ENCODE assay signal across 34 cellular contexts in genomic region chrX:119252716-119253115, GRCh38.
"Had no signal": no experiment of that assay in that cellular context is flagged by ENCODE, and none has a peak within 500 bp of the region (broad histone marks: within the 10 kb centered on the region; RNA-seq: fewer than 3 reads in every experiment).

No MANE protein-coding gene starts in this region.

- H3K27ac ChIP-seq: body of pancreas, breast epithelium, cardiac muscle cell, colonic mucosa, epithelial cell of prostate, esophagus squamous epithelium had no signal

- H3K9me3 Mint-ChIP-seq: activated CD4-positive, alpha-beta T cell treated with anti-CD3 and anti-CD28 coated beads, Interleukin-2, amount 10 ng/mL, durations not matched to agents 7 days and 5 days; activated CD8-positive, alpha-beta T cell treated with anti-CD3 and anti-CD28 coated beads for 36 hours; activated naive CD4-positive, alpha-beta T cell treated with anti-CD3 and anti-CD28 coated beads, Interleukin-2, amount 10 ng/mL, durations not matched to agents 7 days and 5 days; activated naive CD4-positive, alpha-beta T cell treated with anti-CD3 and anti-CD28 coated beads, Interleukin-2, amount 50 U/mL, for 72 hours; activated T-cell treated with anti-CD3 and anti-CD28 coated beads, Interleukin-2, amount 50 U/mL, for 24 hours; activated T-cell treated with anti-CD3 and anti-CD28 coated beads, Interleukin-2, amount 50 U/mL, for 72 hours; T-helper 2 cell treated with Interferon-gamma antibody and Interleukin-4, amounts not matched to agents 5 μg/mL and 100 μg/mL, for 36 hours; WTC11 had no signal

- FAIRE-seq: endometrium, endothelial cell of umbilical vein, frontal cortex had no signal

- H3K4me1 ChIP-seq: body of pancreas, breast epithelium, colonic mucosa, esophagus squamous epithelium had no signal

- H3K4me1 Mint-ChIP-seq: T-helper 17 cell, WTC11 had no signal

- DNase-seq: activated CD4-positive, alpha-beta T cell treated with anti-CD3 and anti-CD28 coated beads for 1 hour; activated CD4-positive, alpha-beta T cell treated with anti-CD3 and anti-CD28 coated beads for 4 hours; activated CD4-positive, alpha-beta T cell treated with anti-CD3 and anti-CD28 coated beads, Interleukin-2, amount 10 ng/mL, durations not matched to agents 7 days and 5 days; activated CD4-positive, alpha-beta T cell treated with anti-CD3 and anti-CD28 coated beads, Interleukin-2, amount 50 U/mL, for 48 hours; activated CD8-positive, alpha-beta memory T cell treated with anti-CD3 and anti-CD28 coated beads, Interleukin-2, amount 10 ng/mL, durations not matched to agents 7 days and 5 days; activated CD8-positive, alpha-beta memory T cell treated with anti-CD3 and anti-CD28 coated beads, Interleukin-2, amount 50 U/mL, for 4 hours; activated CD8-positive, alpha-beta T cell treated with anti-CD3 and anti-CD28 coated beads for 36 hours; activated gamma-delta T cell; activated naive CD4-positive, alpha-beta T cell; activated naive CD4-positive, alpha-beta T cell treated with anti-CD3 and anti-CD28 coated beads, Interleukin-2, amount 10 ng/mL, durations not matched to agents 7 days and 5 days; activated T-cell treated with anti-CD3 and anti-CD28 coated beads for 4 hours; activated T-cell treated with anti-CD3 and anti-CD28 coated beads, Interleukin-2, amount 50 U/mL, for 24 hours; activated T-cell treated with anti-CD3 and anti-CD28 coated beads, Interleukin-2, amount 50 U/mL, for 72 hours; amniotic stem cell; anterior cingulate cortex; body of pancreas; central memory CD4-positive, alpha-beta T cell; cerebellar nuclear complex; colonic mucosa; effector CD8-positive, alpha-beta T cell; esophagus squamous epithelium; head of caudate nucleus; T-helper 1 cell; T-helper 17 cell; T1000 had no signal

- H3K9me3 ChIP-seq: body of pancreas, breast epithelium, colonic mucosa, esophagus squamous epithelium had no signal

- ATAC-seq: activated CD8-positive, alpha-beta memory T cell treated with anti-CD3 and anti-CD28 coated beads, Interleukin-2, amount 10 ng/mL, durations not matched to agents 7 days and 5 days; activated naive CD4-positive, alpha-beta T cell treated with anti-CD3 and anti-CD28 coated beads, Interleukin-2, amount 50 U/mL, for 72 hours; activated T-cell treated with anti-CD3 and anti-CD28 coated beads, Interleukin-2, amount 50 U/mL, for 72 hours; body of pancreas; T-helper 17 cell had no signal

- H3K36me3 ChIP-seq: breast epithelium, cardiac muscle cell, colonic mucosa, esophagus squamous epithelium had no signal

- H3K27me3 ChIP-seq: body of pancreas, cardiac muscle cell, colonic mucosa, esophagus squamous epithelium had no signal

- H3K4me3 Mint-ChIP-seq: activated CD4-positive, alpha-beta T cell treated with anti-CD3 and anti-CD28 coated beads, Interleukin-2, amount 10 ng/mL, durations not matched to agents 7 days and 5 days; activated CD8-positive, alpha-beta memory T cell treated with anti-CD3 and anti-CD28 coated beads, Interleukin-2, amount 10 ng/mL, durations not matched to agents 7 days and 5 days; activated CD8-positive, alpha-beta T cell treated with anti-CD3 and anti-CD28 coated beads for 36 hours; activated naive CD4-positive, alpha-beta T cell treated with anti-CD3 and anti-CD28 coated beads, Interleukin-2, amount 10 ng/mL, durations not matched to agents 7 days and 5 days; activated T-cell treated with anti-CD3 and anti-CD28 coated beads, Interleukin-2, amount 50 U/mL, for 24 hours; activated T-cell treated with anti-CD3 and anti-CD28 coated beads, Interleukin-2, amount 50 U/mL, for 72 hours; T-helper 17 cell; T-helper 2 cell treated with Interferon-gamma antibody and Interleukin-4, amounts not matched to agents 5 μg/mL and 100 μg/mL, for 36 hours; WTC11 had no signal

- H3K27ac Mint-ChIP-seq: activated CD4-positive, alpha-beta T cell treated with anti-CD3 and anti-CD28 coated beads, Interleukin-2, amount 10 ng/mL, durations not matched to agents 7 days and 5 days; activated CD8-positive, alpha-beta memory T cell treated with anti-CD3 and anti-CD28 coated beads, Interleukin-2, amount 10 ng/mL, durations not matched to agents 7 days and 5 days; activated CD8-positive, alpha-beta T cell treated with anti-CD3 and anti-CD28 coated beads for 36 hours; activated naive CD4-positive, alpha-beta T cell treated with anti-CD3 and anti-CD28 coated beads, Interleukin-2, amount 10 ng/mL, durations not matched to agents 7 days and 5 days; activated naive CD4-positive, alpha-beta T cell treated with anti-CD3 and anti-CD28 coated beads, Interleukin-2, amount 50 U/mL, for 72 hours; activated T-cell treated with anti-CD3 and anti-CD28 coated beads, Interleukin-2, amount 50 U/mL, for 24 hours; activated T-cell treated with anti-CD3 and anti-CD28 coated beads, Interleukin-2, amount 50 U/mL, for 72 hours; T-helper 17 cell; T-helper 2 cell treated with Interferon-gamma antibody and Interleukin-4, amounts not matched to agents 5 μg/mL and 100 μg/mL, for 36 hours; WTC11 had no signal

- H3K36me3 Mint-ChIP-seq: activated CD8-positive, alpha-beta memory T cell treated with anti-CD3 and anti-CD28 coated beads, Interleukin-2, amount 10 ng/mL, durations not matched to agents 7 days and 5 days; activated naive CD4-positive, alpha-beta T cell treated with anti-CD3 and anti-CD28 coated beads, Interleukin-2, amount 50 U/mL, for 72 hours; WTC11 had no signal

- H3K4me3 ChIP-seq: body of pancreas, breast epithelium, cardiac muscle cell, colonic mucosa, esophagus squamous epithelium had no signal
